In genomic region chr9:114130624-114131277, GRCh38 we compare ENCODE assay signal across 32 cellular contexts. TPM values are rescaled to one million over a fixed set of nuclear protein-coding genes. Genes with fewer than 3 reads are reported as not detected.
"Had no signal": no experiment of that assay in that cellular context is flagged by ENCODE, and none has a peak within 500 bp of the region (broad histone marks: within the 10 kb centered on the region; RNA-seq: fewer than 3 reads in every experiment).

No MANE protein-coding gene starts in this region.

- H3K9me3 ChIP-seq: Peyer's patch had no signal

- H3K4me1 ChIP-seq: Peyer's patch had no signal

- H3K36me3 ChIP-seq: Peyer's patch, WERI-Rb-1 had no signal

- DNase-seq: activated CD4-positive, alpha-beta memory T cell treated with anti-CD3 and anti-CD28 coated beads, Interleukin-2, amount 10 ng/mL, durations not matched to agents 7 days and 5 days; activated CD4-positive, alpha-beta T cell treated with anti-CD3 and anti-CD28 coated beads for 1 hour; activated CD4-positive, alpha-beta T cell treated with anti-CD3 and anti-CD28 coated beads for 48 hours; activated CD4-positive, CD25-positive, alpha-beta regulatory T cell; activated CD8-positive, alpha-beta memory T cell treated with anti-CD3 and anti-CD28 coated beads for 24 hours; activated CD8-positive, alpha-beta memory T cell treated with anti-CD3 and anti-CD28 coated beads, Interleukin-2, amount 10 ng/mL, durations not matched to agents 7 days and 5 days; activated CD8-positive, alpha-beta memory T cell treated with anti-CD3 and anti-CD28 coated beads, Interleukin-2, amount 50 U/mL, for 48 hours; activated effector memory CD4-positive, alpha-beta T cell treated with Interleukin-2 at 50 U/mL for 16 hours; activated naive CD4-positive, alpha-beta T cell treated with anti-CD3 and anti-CD28 coated beads, Interleukin-2, amount 10 ng/mL, durations not matched to agents 7 days and 5 days; activated naive CD8-positive, alpha-beta T cell treated with anti-CD3 and anti-CD28 coated beads, Interleukin-2, amount 50 U/mL, for 24 hours; activated T-cell treated with anti-CD3 and anti-CD28 coated beads, Interleukin-2, amount 50 U/mL, for 48 hours; MM.1S; MV-4-11; NCI-H1092; NCI-H1436 treated with DMSO at 0.1 percent for 48 hours; NCI-H1694 treated with DMSO at 0.1 percent for 48 hours; NCI-H2029; NCI-H2171; NCI-H510A; NCI-H526; NCI-H748 treated with DMSO at 0.1 percent for 48 hours; NK-92 treated with Interleukin-12 subunit alpha and Interleukin-12 subunit beta, amount 100 ng/mL, for 24 hours; PC-3; Peyer's patch; RPMI8226; T1000; WERI-Rb-1 had no signal

- ATAC-seq: activated CD8-positive, alpha-beta memory T cell treated with anti-CD3 and anti-CD28 coated beads, Interleukin-2, amount 10 ng/mL, durations not matched to agents 7 days and 5 days; activated naive CD8-positive, alpha-beta T cell treated with anti-CD3 and anti-CD28 coated beads, Interleukin-2, amount 50 U/mL, for 24 hours; PC-3 had no signal

- H3K27ac ChIP-seq: KMS-11, Peyer's patch, WERI-Rb-1 had no signal

- H3K27me3 ChIP-seq: Peyer's patch had no signal

- H3K4me3 ChIP-seq: Peyer's patch had no signal

RNA-seq across cellular contexts. Expression of gene KIF12, which starts 31.7 kb away (rescaled TPM):
- total RNA-seq: activated CD4-positive, alpha-beta memory T cell treated with anti-CD3 and anti-CD28 coated beads, Interleukin-2, amount 10 ng/mL, durations not matched to agents 7 days and 5 days; activated CD8-positive, alpha-beta memory T cell treated with anti-CD3 and anti-CD28 coated beads, Interleukin-2, amount 10 ng/mL, durations not matched to agents 7 days and 5 days; bronchial epithelial cell; LHCN-M2; T-helper 1 cell treated with Interleukin-12 subunit alpha and Interleukin-12 subunit beta and Interleukin-4 antibody, amounts not matched to agents 30 ng/mL and 1 ng/mL, for 36 hours; T-helper 2 cell treated with Interferon-gamma antibody and Interleukin-4, amounts not matched to agents 100 ng/mL and 5 ng/mL, for 36 hours had no signal

RNA-seq across cellular contexts. Expression of gene AMBP, which starts 52.7 kb away (rescaled TPM):
- total RNA-seq: activated CD4-positive, alpha-beta memory T cell treated with anti-CD3 and anti-CD28 coated beads, Interleukin-2, amount 10 ng/mL, durations not matched to agents 7 days and 5 days; activated CD8-positive, alpha-beta memory T cell treated with anti-CD3 and anti-CD28 coated beads, Interleukin-2, amount 10 ng/mL, durations not matched to agents 7 days and 5 days; bronchial epithelial cell; LHCN-M2; T-helper 1 cell treated with Interleukin-12 subunit alpha and Interleukin-12 subunit beta and Interleukin-4 antibody, amounts not matched to agents 30 ng/mL and 1 ng/mL, for 36 hours; T-helper 2 cell treated with Interferon-gamma antibody and Interleukin-4, amounts not matched to agents 100 ng/mL and 5 ng/mL, for 36 hours had no signal
